In the genomic region with DNA sequence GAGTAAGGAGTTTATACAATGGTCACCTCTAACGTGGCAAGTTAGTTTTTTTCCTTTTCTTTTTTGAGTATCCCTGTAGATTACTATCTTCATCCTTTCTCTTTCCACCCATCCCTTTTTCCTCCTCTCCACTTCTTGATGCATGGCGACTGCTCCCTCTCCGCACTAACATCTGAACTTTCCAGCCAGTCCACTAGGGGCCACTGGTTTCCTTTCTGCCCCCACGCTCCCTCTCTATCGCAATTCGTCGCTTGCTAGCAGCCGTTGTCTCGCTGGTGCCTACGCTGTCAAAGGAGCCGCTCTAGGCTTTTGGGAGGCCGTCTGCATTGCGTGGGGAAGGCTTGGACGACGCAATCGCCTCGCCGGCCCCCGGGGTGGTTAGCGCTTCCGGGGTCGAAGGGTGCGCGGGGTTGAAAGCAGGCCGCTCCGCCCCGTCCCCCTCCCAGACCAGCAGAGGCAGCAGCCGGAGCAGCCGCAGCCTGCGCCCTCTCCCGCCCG, we compare ENCODE assay signal across 8 cellular contexts. TPM values are rescaled to one million over a fixed set of nuclear protein-coding genes. Genes with fewer than 3 reads are reported as not detected.
DNase-seq lines count a peak whose midpoint lies in the region; ATAC-seq lines count a peak whose summit lies in the region.

PCBP2 (plus strand) TSS at position 442 of the 498 bp plus-strand sequence. CDS start 2,699 bp downstream, outside the sequence.

- H3K4me3 ChIP-seq in effector memory CD4-positive, alpha-beta T cell (ENCODE audit: insufficient read depth, low read depth, low read length, poor library complexity, severe bottlenecking), result peak within 1 kb of the TSS; percentile 74

- ATAC-seq in GM19467 (IDR thresholded peaks at IDR 0.05; ENCODE audit: unreplicated experiment) (peak; percentile 93), memory B cell (ENCODE audit: low read depth) (peak; percentile 91)

- peak; percentile 95 for DNase-seq in COLO668 (lab: John Stamatoyannopoulos, UW; ENCODE audit: unreplicated experiment)
- peak; percentile 96 for DNase-seq in HS-5 (ENCODE audit: low read depth)
- DNase-seq in NK-92 treated with Interleukin-12 subunit alpha and Interleukin-12 subunit beta, amount 100 ng/mL, for 24 hours (lab: John Stamatoyannopoulos, UW), result peak; percentile 95
- DNase-seq in effector memory CD4-positive, alpha-beta T cell, result peak; percentile 95 to 96 (median 96)
- peak; percentile 91 to 96 for DNase-seq in memory B cell (ENCODE audit: low spot score in 2 of 2)
- DNase-seq in stimulated activated CD8-positive, alpha-beta memory T cell treated with anti-CD3 and anti-CD28 coated beads, Interleukin-12 subunit alpha, Interleukin-12 subunit beta, amount 100 ng/mL, for 4 hours (ENCODE audit: low read depth), result peak; percentile 95

- H3K27me3 ChIP-seq in effector memory CD4-positive, alpha-beta T cell (replicated peaks; ENCODE audit: control insufficient read depth, insufficient read depth, low read length, poor library complexity, severe bottlenecking), result no peaks in the 10 kb centered on the region

- no peaks in the 10 kb centered on the region for H3K9me3 Mint-ChIP-seq in memory B cell

- H3K27me3 Mint-ChIP-seq in memory B cell, result no peaks in the 10 kb centered on the region

- H3K9me3 ChIP-seq in effector memory CD4-positive, alpha-beta T cell (ENCODE audit: control insufficient read depth, low read length), result no peaks in the 10 kb centered on the region

- peaks cover 32% of the 10 kb centered on the region for H3K36me3 ChIP-seq in effector memory CD4-positive, alpha-beta T cell (ENCODE audit: control insufficient read depth, insufficient read depth, low read length)

- CTCF ChIA-PET in activated CD8-positive, alpha-beta memory T cell treated with anti-CD3 and anti-CD28 coated beads for 36 hours (lab: Charles Lee), result interaction anchor here (0.6 to 2.0 kb wide), 4 partner anchors 25 to 127 kb away, joined by 3 to 5 read pairs (median 4); no protein-coding TSS in a partner anchor

- H3K27ac ChIP-seq in effector memory CD4-positive, alpha-beta T cell (ENCODE audit: insufficient read depth, low read length, poor library complexity, severe bottlenecking), result peak within 1 kb of the TSS; percentile 89

- H3K4me1 Mint-ChIP-seq in memory B cell, result peaks cover 22% of the 10 kb centered on the region

- peak within 1 kb of the TSS; percentile 92 for H3K4me3 Mint-ChIP-seq in memory B cell

- H3K27ac Mint-ChIP-seq in memory B cell, result peak within 1 kb of the TSS; percentile 94

- H3K4me1 ChIP-seq in effector memory CD4-positive, alpha-beta T cell (ENCODE audit: control insufficient read depth, insufficient read depth, low read length, poor library complexity, severe bottlenecking), result peaks cover 9% of the 10 kb centered on the region

- POLR2A ChIA-PET in activated CD8-positive, alpha-beta memory T cell treated with anti-CD3 and anti-CD28 coated beads for 36 hours (lab: Charles Lee), result no interaction called here

- peaks cover 19% of the 10 kb centered on the region for H3K36me3 Mint-ChIP-seq in memory B cell

RNA-seq across cellular contexts. Expression of gene PCBP2, which starts in this region (rescaled TPM):
- total RNA-seq in activated CD8-positive, alpha-beta memory T cell treated with anti-CD3 and anti-CD28 coated beads for 36 hours, result 1,000 to 10,000 TPM in 1 of 2 experiments, 100 to 1,000 TPM in 1; 995 to 1,012 TPM

Comparison
In these comparisons a context has a peak if more than half of its experiments do, and no peak if none do; other contexts are left out.
1. Peak in every context shown above with its lines: DNase-seq, ATAC-seq, H3K4me3 ChIP-seq and H3K27ac ChIP-seq.